ENCODE assay signal across 17 cellular contexts in the genomic region with DNA sequence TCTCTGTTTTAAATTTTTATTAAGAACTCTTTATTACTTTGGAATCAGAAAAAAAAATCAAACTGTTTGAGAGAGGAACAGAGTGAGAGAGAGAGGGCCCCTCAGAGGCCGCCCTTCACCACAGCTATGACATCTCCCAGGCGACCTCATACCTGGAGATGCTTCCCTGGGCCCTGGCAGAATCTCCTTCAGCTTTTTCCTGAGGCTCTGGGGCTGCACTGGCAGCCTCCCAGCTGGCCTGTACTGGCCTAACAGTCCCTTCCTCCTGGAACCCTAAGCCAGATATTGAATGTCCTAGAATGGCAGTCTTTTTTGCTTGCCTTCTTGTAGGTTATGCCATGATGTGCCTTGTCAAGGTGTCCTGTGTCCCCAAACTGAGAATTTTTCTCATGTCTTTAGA.
"Had no signal": no experiment of that assay in that cellular context is flagged by ENCODE, and none has a peak within 500 bp of the region (broad histone marks: within the 10 kb centered on the region; RNA-seq: fewer than 3 reads in every experiment).

No MANE protein-coding gene starts in this region.

- ATAC-seq: activated CD4-positive, CD25-positive, alpha-beta regulatory T cell treated with anti-CD3 and anti-CD28 coated beads, Interleukin-2, amount 50 U/mL, for 24 hours; activated naive CD8-positive, alpha-beta T cell treated with anti-CD3 and anti-CD28 coated beads, Interleukin-2, amount 50 U/mL, for 24 hours; body of pancreas; left lung; natural killer cell; stimulated activated naive CD8-positive, alpha-beta T cell treated with anti-CD3 and anti-CD28 coated beads, Interleukin-15, Interleukin-2, amounts not matched to agents 100 U/mL and 50 U/mL, for 24 hours had no signal

- H3K4me3 Mint-ChIP-seq: activated CD4-positive, alpha-beta memory T cell treated with anti-CD3 and anti-CD28 coated beads, Interleukin-2, amount 10 ng/mL, durations not matched to agents 7 days and 5 days; activated CD4-positive, alpha-beta T cell treated with anti-CD3 and anti-CD28 coated beads, Interleukin-2, amount 10 ng/mL, durations not matched to agents 24 days and 14 days; activated naive CD8-positive, alpha-beta T cell treated with anti-CD3 and anti-CD28 coated beads, Interleukin-2, amount 50 U/mL, for 24 hours; natural killer cell had no signal

- H3K27ac Mint-ChIP-seq: activated CD4-positive, alpha-beta memory T cell treated with anti-CD3 and anti-CD28 coated beads, Interleukin-2, amount 10 ng/mL, durations not matched to agents 7 days and 5 days; activated CD4-positive, alpha-beta T cell treated with anti-CD3 and anti-CD28 coated beads, Interleukin-2, amount 10 ng/mL, durations not matched to agents 24 days and 14 days; activated naive CD8-positive, alpha-beta T cell treated with anti-CD3 and anti-CD28 coated beads, Interleukin-2, amount 50 U/mL, for 24 hours; natural killer cell had no signal

- H3K36me3 ChIP-seq: cardiac muscle cell, colonic mucosa, left lung, prostate gland, uterus had no signal

- H3K36me3 Mint-ChIP-seq: natural killer cell had no signal

- H3K27ac ChIP-seq: body of pancreas, cardiac muscle cell, colonic mucosa, left lung, uterus had no signal

- H3K9me3 Mint-ChIP-seq: activated CD4-positive, alpha-beta memory T cell treated with anti-CD3 and anti-CD28 coated beads, Interleukin-2, amount 10 ng/mL, durations not matched to agents 7 days and 5 days; activated CD4-positive, alpha-beta T cell treated with anti-CD3 and anti-CD28 coated beads, Interleukin-2, amount 10 ng/mL, durations not matched to agents 24 days and 14 days; activated naive CD8-positive, alpha-beta T cell treated with anti-CD3 and anti-CD28 coated beads, Interleukin-2, amount 50 U/mL, for 24 hours; natural killer cell had no signal

- H3K4me1 ChIP-seq: colonic mucosa, left lung, prostate gland, uterus had no signal

- H3K9me3 ChIP-seq: body of pancreas, colonic mucosa, left lung, prostate gland, uterus had no signal

- H3K27me3 Mint-ChIP-seq: activated CD4-positive, alpha-beta memory T cell treated with anti-CD3 and anti-CD28 coated beads, Interleukin-2, amount 10 ng/mL, durations not matched to agents 7 days and 5 days; activated CD4-positive, alpha-beta T cell treated with anti-CD3 and anti-CD28 coated beads, Interleukin-2, amount 10 ng/mL, durations not matched to agents 24 days and 14 days; activated naive CD8-positive, alpha-beta T cell treated with anti-CD3 and anti-CD28 coated beads, Interleukin-2, amount 50 U/mL, for 24 hours had no signal

- H3K4me3 ChIP-seq: body of pancreas, cardiac muscle cell, colonic mucosa, left lung, prostate gland, uterus had no signal

- DNase-seq: activated CD4-positive, alpha-beta memory T cell treated with anti-CD3 and anti-CD28 coated beads, Interleukin-2, amount 10 ng/mL, durations not matched to agents 7 days and 5 days; activated CD4-positive, alpha-beta T cell treated with anti-CD3 and anti-CD28 coated beads, Interleukin-2, amount 10 ng/mL, durations not matched to agents 24 days and 14 days; activated effector memory CD4-positive, alpha-beta T cell treated with anti-CD3 and anti-CD28 coated beads, Interleukin-2, amount 50 U/mL, for 16 hours; activated naive CD4-positive, alpha-beta T cell treated with anti-CD3 and anti-CD28 coated beads, Interleukin-2, amount 50 U/mL, for 16 hours; activated naive CD8-positive, alpha-beta T cell treated with anti-CD3 and anti-CD28 coated beads, Interleukin-2, amount 50 U/mL, for 24 hours; body of pancreas; colonic mucosa; foreskin fibroblast; left lung; natural killer cell; stimulated activated CD4-positive, alpha-beta T cell treated with anti-CD3 and anti-CD28 coated beads, Interleukin-4, amount 100 ng/mL, for 4 hours; stimulated activated naive CD8-positive, alpha-beta T cell treated with anti-CD3 and anti-CD28 coated beads, Interleukin-15, Interleukin-2, amounts not matched to agents 100 U/mL and 50 U/mL, for 24 hours; trophoblast cell; uterus had no signal

- H3K27me3 ChIP-seq: body of pancreas, cardiac muscle cell, colonic mucosa, left lung, uterus had no signal
